In genomic region chr9:96038914-96039313, GRCh38 we compare ENCODE assay signal across 29 cellular contexts.
"Had no signal": no experiment of that assay in that cellular context is flagged by ENCODE, and none has a peak within 500 bp of the region (broad histone marks: within the 10 kb centered on the region; RNA-seq: fewer than 3 reads in every experiment).

No MANE protein-coding gene starts in this region.

- H3K27me3 Mint-ChIP-seq: naive thymus-derived CD8-positive, alpha-beta T cell; stimulated activated naive CD8-positive, alpha-beta T cell treated with anti-CD3 and anti-CD28 coated beads, Interleukin-15, Interleukin-2, amounts not matched to agents 100 ng/mL and 50 ng/mL, for 24 hours had no signal

- H3K27me3 ChIP-seq: left lung, neural progenitor cell, neutrophil, spleen, suprapubic skin, tibial artery, upper lobe of right lung had no signal

- H3K27ac Mint-ChIP-seq: neural progenitor cell; stimulated activated effector memory CD8-positive, alpha-beta T cell treated with anti-CD3 and anti-CD28 coated beads, Interleukin-12 subunit alpha, Interleukin-12 subunit beta, amount 100 ng/mL, for 72 hours; stimulated activated naive CD8-positive, alpha-beta T cell treated with anti-CD3 and anti-CD28 coated beads, Interleukin-15, Interleukin-2, amounts not matched to agents 100 ng/mL and 50 ng/mL, for 24 hours had no signal

- DNase-seq: hippocampal formation; kidney glomerular epithelial cell; left colon; lower lobe of right lung; mammary epithelial cell; mesenchymal stem cell; naive thymus-derived CD8-positive, alpha-beta T cell; occipital lobe; retina; right cardiac atrium; small intestine; spleen; stimulated activated CD4-positive, alpha-beta T cell treated with anti-CD3 and anti-CD28 coated beads, Interleukin-4, amount 100 ng/mL, for 24 hours; stimulated activated naive CD4-positive, alpha-beta T cell; tibial artery; trophoblast cell; upper lobe of right lung had no signal

- FAIRE-seq: keratinocyte, small intestine, urothelium cell line had no signal

- H3K36me3 ChIP-seq: left lung, lower lobe of right lung, neural progenitor cell, neutrophil, prostate gland, spleen, suprapubic skin, thoracic aorta, tibial artery, upper lobe of right lung had no signal

- H3K4me3 Mint-ChIP-seq: nephron; neural progenitor cell; stimulated activated effector memory CD8-positive, alpha-beta T cell treated with anti-CD3 and anti-CD28 coated beads, Interleukin-12 subunit alpha, Interleukin-12 subunit beta, amount 100 ng/mL, for 72 hours; stimulated activated naive CD8-positive, alpha-beta T cell treated with anti-CD3 and anti-CD28 coated beads, Interleukin-15, Interleukin-2, amounts not matched to agents 100 ng/mL and 50 ng/mL, for 24 hours had no signal

- H3K36me3 Mint-ChIP-seq: stimulated activated effector memory CD8-positive, alpha-beta T cell treated with anti-CD3 and anti-CD28 coated beads, Interleukin-12 subunit alpha, Interleukin-12 subunit beta, amount 100 ng/mL, for 72 hours had no signal

- ATAC-seq: left colon; left lung; right cardiac atrium; sciatic nerve; stimulated activated effector memory CD8-positive, alpha-beta T cell treated with anti-CD3 and anti-CD28 coated beads, Interleukin-12 subunit alpha, Interleukin-12 subunit beta, amount 100 ng/mL, for 72 hours; upper lobe of right lung had no signal

- H3K4me3 ChIP-seq: left lung, lower lobe of right lung, neural progenitor cell, prostate gland, spleen, suprapubic skin, thoracic aorta, tibial artery, upper lobe of right lung had no signal
